In genomic region chr16:16120044-16120381, GRCh38 we compare ENCODE assay signal across 12 cellular contexts.
DNase-seq lines count a peak whose midpoint lies in the region; ATAC-seq, FAIRE-seq and TF ChIP-seq lines count a peak whose summit lies in the region.
"Had no signal": no experiment of that assay in that cellular context is flagged by ENCODE, and none has a peak within 500 bp of the region (broad histone marks: within the 10 kb centered on the region; RNA-seq: fewer than 3 reads in every experiment).

No MANE protein-coding gene starts in this region.

- no peaks in the 10 kb centered on the region for H3K9me1 ChIP-seq in endothelial cell of umbilical vein (replicated peaks; ENCODE audit: control insufficient read depth, extremely low read depth, insufficient read depth, low read length)

- 29 to 58% (median 45%) methylated on average over 8 of the region's 8 CpGs for WGBS in spleen, 5 donors

- no peak overlapping the region for H2AFZ ChIP-seq in endothelial cell of umbilical vein (ENCODE audit: low read depth, low read length)

- H3K9me3 ChIP-seq in endothelial cell of umbilical vein (replicated peaks; ENCODE audit: control insufficient read depth, insufficient read depth, low read length) (peaks cover 5% of the 10 kb centered on the region), spleen (peaks cover 0 to 46% (median 37%) of the 10 kb centered on the region in 8 donors)

- H3K4me2 ChIP-seq in endothelial cell of umbilical vein (ENCODE audit: insufficient read depth, low read length), result peak overlapping the region; percentile 2

- H3K9ac ChIP-seq in endothelial cell of umbilical vein (replicated peaks; ENCODE audit: extremely low read depth, insufficient read depth, low read length), result peak overlapping the region; percentile 55

- TF ChIP-seq CTCF in endothelial cell of umbilical vein (IDR thresholded peaks at IDR 0.05; ENCODE audit: extremely low read depth in 1 of 2, insufficient read depth in 1 of 2, low read depth in 1 of 2, low read length in 2 of 2), result no peak
- no peak for TF ChIP-seq CTCF in spleen (IDR thresholded peaks at IDR 0.05 in 8 of 11, conservative IDR thresholded peaks at IDR 0.05 in 3 of 11)

- ATAC-seq in GM21737 (IDR thresholded peaks at IDR 0.05; ENCODE audit: unreplicated experiment), result no peak
- ATAC-seq in GM18907 (IDR thresholded peaks at IDR 0.05; ENCODE audit: unreplicated experiment), result no peak
- ATAC-seq in HG02571 (IDR thresholded peaks at IDR 0.05; ENCODE audit: unreplicated experiment), result no peak

- H3K4me3 ChIP-seq in endothelial cell of umbilical vein (replicated peaks in 1 of 3; ENCODE audit: insufficient read depth in 1 of 3, low read depth in 1 of 3, low read length in 3 of 3), result peak overlapping the region in 1 of 3 experiments; percentile 4
- H3K4me3 ChIP-seq in spleen, result no peak overlapping the region
- H3K4me3 ChIP-seq: uterus had no signal

- H3K27ac ChIP-seq in endothelial cell of umbilical vein (ENCODE audit: insufficient read depth, low read depth, low read length) (peak overlapping the region; percentile 83), spleen (peak overlapping the region in 6 of 8 donors; percentile 35 to 65 (median 52))
- H3K27ac ChIP-seq: uterus had no signal

- H3K4me1 ChIP-seq in endothelial cell of umbilical vein (ENCODE audit: control insufficient read depth, extremely low read depth, insufficient read depth, low read length) (peaks cover 19% of the 10 kb centered on the region), spleen (peaks cover 0 to 16% (median 3%) of the 10 kb centered on the region in 6 donors)
- H3K4me1 ChIP-seq: uterus had no signal

- H3K36me3 ChIP-seq in endothelial cell of umbilical vein (ENCODE audit: control insufficient read depth in 2 of 2, extremely low read depth in 1 of 2, insufficient read depth in 2 of 2, low read length in 2 of 2), result peaks cover 12 to 22% of the 10 kb centered on the region in 2 experiments
- peaks cover 7 to 100% (median 74%) of the 10 kb centered on the region in 6 donors for H3K36me3 ChIP-seq in spleen
- H3K36me3 ChIP-seq: uterus had no signal

- H4K20me1 ChIP-seq in endothelial cell of umbilical vein (replicated peaks; ENCODE audit: control insufficient read depth, extremely low read depth, insufficient read depth, low read length), result no peaks in the 10 kb centered on the region

- dilution Hi-C loops in endothelial cell of umbilical vein (cut with MboI; ENCODE audit: extremely low pct_ligation_motif_present, low sequenced_read_pairs), result no loop called here

- POLR2A ChIA-PET in endothelial cell of umbilical vein (lab: Charles Lee), result interaction anchor here (1.4 to 1.6 kb wide), 2 partner anchors 122 to 161 kb away, joined by 4 to 10 read pairs; no protein-coding TSS in a partner anchor

- peaks cover 4% of the 10 kb centered on the region for H3K79me2 ChIP-seq in endothelial cell of umbilical vein (ENCODE audit: control insufficient read depth, insufficient read depth, low read length)

- H3K27me3 ChIP-seq in endothelial cell of umbilical vein (ENCODE audit: control insufficient read depth in 2 of 2, insufficient read depth in 2 of 2, low read length in 2 of 2), result no peaks in the 10 kb centered on the region
- H3K27me3 ChIP-seq in spleen (replicated peaks in 1 of 7), result no peaks in the 10 kb centered on the region
- H3K27me3 ChIP-seq: uterus had no signal

- DNase-seq in NCI-H510A treated with DMSO at 0.1 percent for 48 hours (lab: John Stamatoyannopoulos, UW) (peak; percentile 98), NCI-H510A (lab: John Stamatoyannopoulos, UW) (no peak), NCI-H2171 (lab: John Stamatoyannopoulos, UW) (peak; percentile 80), endothelial cell of umbilical vein (ENCODE audit: low read depth, low spot score) (no peak), spleen (no peak)
- DNase-seq: amniotic stem cell, NCI-H1048 had no signal

- CTCF ChIA-PET in endothelial cell of umbilical vein (lab: Charles Lee), result interaction anchor here (0.5 to 2.1 kb wide), 10 partner anchors 8 to 438 kb away, joined by 3 to 19 read pairs (median 3); no protein-coding TSS in a partner anchor

- intact Hi-C loops in endothelial cell of umbilical vein (cut with micrococcal nuclease) (loop anchor here (1.0 to 10.0 kb wide), 6 partner anchors 73 to 529 kb away; no protein-coding TSS in a partner anchor), spleen (cut with DNase I; ENCODE audit: low total_unique reads) (no loop called here)

- no peak for TF ChIP-seq POLR2A in endothelial cell of umbilical vein (IDR thresholded peaks at IDR 0.05; ENCODE audit: low read depth, low read length)
- TF ChIP-seq POLR2A in spleen (IDR thresholded peaks at IDR 0.05), result no peak

- no peak for FAIRE-seq in endothelial cell of umbilical vein (lab: Jason Lieb, UNC)
- FAIRE-seq: D721Med had no signal

- BruUV-seq in endothelial cell of umbilical vein (replicated peaks; lab: Mats Ljungman, UMichigan), result no TSS peak

TF ChIP-seq in endothelial cell of umbilical vein, 7 proteins besides CTCF, POLR2A, EP300 and RAD21:
- no peak for TF ChIP-seq POLR2AphosphoS5 (IDR thresholded peaks at IDR 0.05; ENCODE audit: insufficient read depth, low read depth, low read length)
- TF ChIP-seq FOS (IDR thresholded peaks at IDR 0.05; ENCODE audit: borderline replicate concordance, insufficient read depth, low read length), result no peak
- no peak for TF ChIP-seq JUN (IDR thresholded peaks at IDR 0.05; ENCODE audit: borderline replicate concordance, insufficient read depth, insufficient read length, low read depth)
- no peak for TF ChIP-seq MYC (IDR thresholded peaks at IDR 0.05; ENCODE audit: low read depth, low read length)
- TF ChIP-seq GATA2 (IDR thresholded peaks at IDR 0.05; ENCODE audit: insufficient read depth, insufficient read length, low read depth, low read length), result no peak
- no peak for TF ChIP-seq EZH2 (IDR thresholded peaks at IDR 0.05; ENCODE audit: borderline replicate concordance, low read depth, low read length, severe bottlenecking)
- no peak for TF ChIP-seq MAX (IDR thresholded peaks at IDR 0.05; ENCODE audit: insufficient read depth, insufficient read length)
TF ChIP-seq in endothelial cell of umbilical vein: peak in this region for 0.

Comparison
In these comparisons a context has a peak if more than half of its experiments do, and no peak if none do; other contexts are left out.
1. DNase-seq: peak in NCI-H510A treated with DMSO at 0.1 percent for 48 hours (single experiment) and NCI-H2171 (single experiment); none in NCI-H510A (single experiment), endothelial cell of umbilical vein (single experiment) and spleen (single experiment).